Comparison of ENCODE assay signal across 8 cellular contexts in genomic region chr19:18919895-18920204, GRCh38. TPM values are rescaled to one million over a fixed set of nuclear protein-coding genes. Genes with fewer than 3 reads are reported as not detected.
DNase-seq lines count a peak whose midpoint lies in the region; ATAC-seq, FAIRE-seq and TF ChIP-seq lines count a peak whose summit lies in the region.

No MANE protein-coding gene starts in this region.

- peaks cover 42% of the 10 kb centered on the region for H3K4me1 Mint-ChIP-seq in activated CD8-positive, alpha-beta memory T cell treated with anti-CD3 and anti-CD28 coated beads, Interleukin-2, amount 10 ng/mL, durations not matched to agents 7 days and 5 days

- TF ChIP-seq POLR2A in thyroid gland (IDR thresholded peaks at IDR 0.05), result no peak

- H3K27me3 Mint-ChIP-seq in activated CD8-positive, alpha-beta memory T cell treated with anti-CD3 and anti-CD28 coated beads, Interleukin-2, amount 10 ng/mL, durations not matched to agents 7 days and 5 days, result no peaks in the 10 kb centered on the region

- peak overlapping the region; percentile 21 to 96 for H3K27ac ChIP-seq in left lung
- H3K27ac ChIP-seq in thyroid gland, result no peak overlapping the region

- peaks cover 43% of the 10 kb centered on the region for H3K36me3 ChIP-seq in adipocyte (ENCODE audit: control insufficient read depth, insufficient read depth, low read length, severe bottlenecking)
- H3K36me3 ChIP-seq in left lung, result peaks cover 0 to 54% of the 10 kb centered on the region in 2 donors
- peaks cover 32 to 39% of the 10 kb centered on the region in 2 donors for H3K36me3 ChIP-seq in thyroid gland

- CTCF ChIA-PET in activated CD8-positive, alpha-beta memory T cell treated with anti-CD3 and anti-CD28 coated beads, Interleukin-2, amount 10 ng/mL, durations not matched to agents 7 days and 5 days (lab: Charles Lee), result interaction anchor here (1.0 to 1.9 kb wide), 9 partner anchors 9 to 715 kb away, joined by 3 to 7 read pairs (median 4); partner anchors contain the start of genes REX1BD, UBA52 and UPF1

- intact Hi-C loops in left lung (cut with DNase I) (no loop called here), thyroid gland (cut with DNase I) (no loop called here)

- H3K4me3 ChIP-seq in adipocyte (ENCODE audit: low read length) (peak overlapping the region; percentile 98), left lung (peak overlapping the region; percentile 90 to 94), thyroid gland (replicated peaks in 1 of 3) (peak overlapping the region; percentile 34 to 85 (median 72))

- TF ChIP-seq CTCF in left lung (IDR thresholded peaks at IDR 0.05), result no peak
- no peak for TF ChIP-seq CTCF in thyroid gland (IDR thresholded peaks at IDR 0.05)

- H3K9ac ChIP-seq in adipocyte (ENCODE audit: low read length), result peak overlapping the region; percentile 96

- no peak for FAIRE-seq in HTR-8/SVneo (lab: Jason Lieb, UNC)

- peaks cover 23% of the 10 kb centered on the region for H3K36me3 Mint-ChIP-seq in activated CD8-positive, alpha-beta memory T cell treated with anti-CD3 and anti-CD28 coated beads, Interleukin-2, amount 10 ng/mL, durations not matched to agents 7 days and 5 days

- no peaks in the 10 kb centered on the region for H3K9me3 ChIP-seq in adipocyte (ENCODE audit: control insufficient read depth, low read length)
- H3K9me3 ChIP-seq in left lung, result no peaks in the 10 kb centered on the region
- no peaks in the 10 kb centered on the region for H3K9me3 ChIP-seq in thyroid gland

- 0 to 2% methylated on average over 13 to 15 of the region's 15 CpGs for WGBS in thyroid gland, 2 donors

- peak overlapping the region; percentile 94 for H3K4me3 Mint-ChIP-seq in activated CD8-positive, alpha-beta memory T cell treated with anti-CD3 and anti-CD28 coated beads, Interleukin-2, amount 10 ng/mL, durations not matched to agents 7 days and 5 days

- H3K27ac Mint-ChIP-seq in activated CD8-positive, alpha-beta memory T cell treated with anti-CD3 and anti-CD28 coated beads, Interleukin-2, amount 10 ng/mL, durations not matched to agents 7 days and 5 days, result peak overlapping the region; percentile 91

- H3K9me3 Mint-ChIP-seq in activated CD8-positive, alpha-beta memory T cell treated with anti-CD3 and anti-CD28 coated beads, Interleukin-2, amount 10 ng/mL, durations not matched to agents 7 days and 5 days (ENCODE audit: low read depth), result no peaks in the 10 kb centered on the region

- H3K27me3 ChIP-seq in adipocyte (replicated peaks; ENCODE audit: control insufficient read depth, insufficient read depth, low read length) (no peaks in the 10 kb centered on the region), left lung (no peaks in the 10 kb centered on the region), thyroid gland (no peaks in the 10 kb centered on the region)

- ATAC-seq in activated CD8-positive, alpha-beta memory T cell treated with anti-CD3 and anti-CD28 coated beads, Interleukin-2, amount 10 ng/mL, durations not matched to agents 7 days and 5 days, result no peak
- no peak for ATAC-seq in left lung

- H3K4me1 ChIP-seq in adipocyte (ENCODE audit: control insufficient read depth, insufficient read depth, low read length), result peaks cover 20% of the 10 kb centered on the region
- peaks cover 20 to 52% of the 10 kb centered on the region in 2 donors for H3K4me1 ChIP-seq in left lung
- peaks cover 19 to 25% of the 10 kb centered on the region in 2 donors for H3K4me1 ChIP-seq in thyroid gland

- DNase-seq in activated CD8-positive, alpha-beta memory T cell treated with anti-CD3 and anti-CD28 coated beads, Interleukin-2, amount 10 ng/mL, durations not matched to agents 7 days and 5 days, result no peak
- no peak for DNase-seq in activated CD8-positive, alpha-beta memory T cell treated with anti-CD3 and anti-CD28 coated beads, Interleukin-2, amount 50 U/mL, for 4 hours
- DNase-seq in adipocyte (ENCODE audit: low read depth) (no peak), left lung (no peak), thyroid gland (no peak), activated gamma-delta T cell (lab: John Stamatoyannopoulos, UW) (no peak), activated gamma-delta T cell treated with Interleukin-2 at 50 U/mL for 16 hours (no peak), HTR-8/SVneo (ENCODE audit: insufficient read length, low spot score) (no peak)

RNA-seq across cellular contexts. Expression of gene DDX49, which starts 0.3 kb away (rescaled TPM):
- 10 to 100 TPM; 48.2 to 56.4 TPM for total RNA-seq in activated CD8-positive, alpha-beta memory T cell treated with anti-CD3 and anti-CD28 coated beads, Interleukin-2, amount 10 ng/mL, durations not matched to agents 7 days and 5 days
- 10 to 100 TPM; 33.5 to 40.7 TPM for total RNA-seq in left lung
- 10 to 100 TPM; 33.5 to 63.7 (median 46.0) TPM for total RNA-seq in thyroid gland

RNA-seq across cellular contexts. Expression of gene COPE, which starts 0.7 kb away (rescaled TPM):
- total RNA-seq in activated CD8-positive, alpha-beta memory T cell treated with anti-CD3 and anti-CD28 coated beads, Interleukin-2, amount 10 ng/mL, durations not matched to agents 7 days and 5 days, result 100 to 1,000 TPM; 251 to 264 TPM
- total RNA-seq in left lung (100 to 1,000 TPM; 196 to 226 TPM), thyroid gland (100 to 1,000 TPM; 192 to 405 (median 329) TPM)

RNA-seq across cellular contexts. Expression of gene HOMER3, which starts 21.2 kb away (rescaled TPM):
- under 1 TPM in 1 of 2 experiments, not detected in 1; 0.26 TPM for total RNA-seq in activated CD8-positive, alpha-beta memory T cell treated with anti-CD3 and anti-CD28 coated beads, Interleukin-2, amount 10 ng/mL, durations not matched to agents 7 days and 5 days
- 10 to 100 TPM; 27.6 to 32.1 TPM for total RNA-seq in left lung
- total RNA-seq in thyroid gland, result 100 to 1,000 TPM in 1 of 4 donors, 10 to 100 TPM in 3; 55.6 to 169 (median 63.4) TPM

RNA-seq across cellular contexts. Expression of gene CERS1, which starts 23.9 kb away (rescaled TPM):
- total RNA-seq in activated CD8-positive, alpha-beta memory T cell treated with anti-CD3 and anti-CD28 coated beads, Interleukin-2, amount 10 ng/mL, durations not matched to agents 7 days and 5 days, result not detected
- total RNA-seq in left lung (under 1 TPM; 0.20 to 0.24 TPM), thyroid gland (1 to 10 TPM in 1 of 4 donors, under 1 TPM in 3; 0.24 to 1.3 (median 0.59) TPM)

Comparison
In these comparisons a context has a peak if more than half of its experiments do, and no peak if none do; other contexts are left out.
1. H3K27ac ChIP-seq: peak in left lung (2 of 2); none in thyroid gland (0 of 3).
2. RNA of gene HOMER3, which starts 21.2 kb away (total RNA-seq): 55.6 to 169 TPM in thyroid gland and 27.6 to 32.1 TPM in left lung; 0.26 TPM in activated CD8-positive, alpha-beta memory T cell treated with anti-CD3 and anti-CD28 coated beads, Interleukin-2, amount 10 ng/mL, durations not matched to agents 7 days and 5 days; every median in the first group is over 10 times any median in the second.
3. Peak in every context shown above with its lines, with median percentiles within 50 percentile points of each other: H3K4me3 ChIP-seq.